ENCODE assay signal across 9 cellular contexts in the genomic region with DNA sequence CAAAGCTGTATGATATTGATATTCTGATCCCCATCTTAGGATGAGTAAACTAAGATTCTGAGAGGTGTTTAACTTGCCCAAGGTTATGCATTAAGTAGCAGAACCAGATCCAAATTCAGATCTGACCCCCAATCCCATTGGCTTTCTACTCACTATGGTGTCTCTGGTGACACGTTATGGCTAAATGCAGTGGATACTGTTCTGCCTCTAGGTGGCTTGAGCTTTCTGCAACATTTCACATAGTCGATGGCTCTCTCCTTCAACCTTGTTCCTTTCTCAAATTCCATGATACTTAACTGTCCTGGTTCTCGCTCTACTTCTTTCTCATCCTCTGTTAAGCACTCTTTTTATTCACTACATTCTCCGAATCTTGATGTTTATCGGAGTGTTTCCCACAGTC. TPM values are rescaled to one million over a fixed set of nuclear protein-coding genes. Genes with fewer than 3 reads are reported as not detected.
A peak's percentile ranks its signal among the peaks of the same experiment; 100 is the strongest.
DNase-seq lines count a peak whose midpoint lies in the region; ATAC-seq and TF ChIP-seq lines count a peak whose summit lies in the region.
"Had no signal": no experiment of that assay in that cellular context is flagged by ENCODE, and none has a peak within 500 bp of the region (broad histone marks: within the 10 kb centered on the region; RNA-seq: fewer than 3 reads in every experiment).

No MANE protein-coding gene starts in this region.

- H3K9me3 Mint-ChIP-seq in GM23338 = no peaks in the 10 kb centered on the region
- H3K9me3 Mint-ChIP-seq: nephron had no signal

- H3K27ac Mint-ChIP-seq in GM23338 = no peak overlapping the region
- H3K27ac Mint-ChIP-seq: nephron had no signal

- no peaks in the 10 kb centered on the region for H3F3A ChIP-seq in GM23338 (replicated peaks; ENCODE audit: low read depth)

- H3K27me3 ChIP-seq in DND-41 (ENCODE audit: insufficient read depth, low read length, poor library complexity) (peaks cover 8% of the 10 kb centered on the region), GM23338 (ENCODE audit: insufficient read depth) (no peaks in the 10 kb centered on the region), kidney epithelial cell (ENCODE audit: control insufficient read depth, insufficient read depth, low read length) (no peaks in the 10 kb centered on the region), HAP-1 (ENCODE audit: low read depth) (peaks cover 13% of the 10 kb centered on the region)

- H3K36me3 ChIP-seq in DND-41 (ENCODE audit: insufficient read depth, low read length) (no peaks in the 10 kb centered on the region), GM23338 (ENCODE audit: insufficient read depth) (no peaks in the 10 kb centered on the region), kidney epithelial cell (ENCODE audit: control insufficient read depth, insufficient read depth, low read length) (no peaks in the 10 kb centered on the region), HAP-1 (replicated peaks) (no peaks in the 10 kb centered on the region)

- no peak overlapping the region for H3K9ac ChIP-seq in DND-41 (ENCODE audit: low read depth, low read length)

- no peaks in the 10 kb centered on the region for H3K9me2 ChIP-seq in GM23338 (ENCODE audit: insufficient read depth)

- H3K9me3 ChIP-seq in DND-41 (ENCODE audit: insufficient read depth, low read length, severe bottlenecking) = no peaks in the 10 kb centered on the region
- H3K9me3 ChIP-seq in HAP-1 = no peaks in the 10 kb centered on the region

- no peaks in the 10 kb centered on the region for H3K4me1 Mint-ChIP-seq in GM23338

- H3K4me3 Mint-ChIP-seq in GM23338 = no peak overlapping the region
- H3K4me3 Mint-ChIP-seq: nephron had no signal

- no peaks in the 10 kb centered on the region for H3K36me3 Mint-ChIP-seq in GM23338 (ENCODE audit: low read depth)

- H3K27me3 Mint-ChIP-seq in GM23338 (ENCODE audit: insufficient read depth, low read depth, poor library complexity) = peaks cover 5% of the 10 kb centered on the region

- H3K4me3 ChIP-seq in DND-41 (ENCODE audit: low read depth in 1 of 2, low read length in 2 of 2) = no peak overlapping the region
- no peak overlapping the region for H3K4me3 ChIP-seq in GM23338
- no peak overlapping the region for H3K4me3 ChIP-seq in kidney epithelial cell (ENCODE audit: low read depth, low read length)
- no peak overlapping the region for H3K4me3 ChIP-seq in HAP-1

- H3K27ac ChIP-seq in DND-41 (ENCODE audit: low read length) (no peak overlapping the region), GM23338 (ENCODE audit: low read depth) (no peak overlapping the region)

- peak; percentile 44 for TF ChIP-seq CTCF in DND-41 (IDR thresholded peaks at IDR 0.05; ENCODE audit: borderline replicate concordance, extremely low read depth, low read length, poor library complexity, severe bottlenecking)
- TF ChIP-seq CTCF in GM23338 (conservative IDR thresholded peaks at IDR 0.05; ENCODE audit: low read depth in 2 of 2) = peak; percentile 63 to 76
- TF ChIP-seq CTCF in kidney epithelial cell (IDR thresholded peaks at IDR 0.05; ENCODE audit: insufficient read depth, low read length, poor library complexity, severe bottlenecking) = peak; percentile 24

- H3K79me2 ChIP-seq in DND-41 (ENCODE audit: insufficient read depth, low read length) (no peaks in the 10 kb centered on the region), GM23338 (replicated peaks; ENCODE audit: insufficient read depth) (no peaks in the 10 kb centered on the region)

- DNase-seq in DND-41 (no peak), GM23338 (ENCODE audit: low spot score) (peak; percentile 74), SK-MEL-5 (ENCODE audit: low read depth, low spot score) (peak; percentile 60), kidney epithelial cell (ENCODE audit: low read depth) (no peak), HAP-1 (ENCODE audit: low spot score in 2 of 2) (no peak), sciatic nerve (ENCODE audit: low spot score) (no peak)
- no peak for DNase-seq in activated effector memory CD4-positive, alpha-beta T cell treated with anti-CD3 and anti-CD28 coated beads, Interleukin-2, amount 50 U/mL, for 16 hours

- no peak overlapping the region for H2AFZ ChIP-seq in DND-41 (ENCODE audit: low read depth, low read length)
- H2AFZ ChIP-seq in GM23338 = no peak overlapping the region

- no peaks in the 10 kb centered on the region for H3K4me1 ChIP-seq in DND-41 (ENCODE audit: insufficient read depth, low read length)
- H3K4me1 ChIP-seq in GM23338 (ENCODE audit: insufficient read depth) = no peaks in the 10 kb centered on the region
- no peaks in the 10 kb centered on the region for H3K4me1 ChIP-seq in HAP-1

- in situ Hi-C loops in SK-MEL-5 (cut with HindIII; ENCODE audit: low pct_unique_long_range_greater_than_20kb, low sequenced_read_pairs) (no loop called here), HAP-1 (cut with MboI; ENCODE audit: low sequenced_read_pairs) (loop anchor here (10.0 to 25.0 kb wide), 2 partner anchors 83 to 634 kb away; no protein-coding TSS in a partner anchor)

- intact Hi-C loops in sciatic nerve (cut with DNase I) = loop anchor here (2.0 kb wide), 1 partner anchor 77 kb away; no protein-coding TSS in a partner anchor

- no peak overlapping the region for H3K4me2 ChIP-seq in DND-41 (ENCODE audit: insufficient read depth, low read length)
- H3K4me2 ChIP-seq in GM23338 = no peak overlapping the region

- H4K20me1 ChIP-seq in DND-41 (ENCODE audit: insufficient read depth, low read length) (no peaks in the 10 kb centered on the region), GM23338 (replicated peaks; ENCODE audit: insufficient read depth) (no peaks in the 10 kb centered on the region)

- ATAC-seq in DND-41 (ENCODE audit: insufficient read depth, low read depth) (0 out of 3 replicates have a peak, but pooled peaks have one; percentile 50), GM23338 (peak; percentile 90), GM21390 (IDR thresholded peaks at IDR 0.05; ENCODE audit: unreplicated experiment) (no peak), sciatic nerve (no peak)

TF ChIP-seq in GM23338, 12 proteins besides CTCF, POLR2A, EP300 and RAD21 (continues in another document):
- TF ChIP-seq ZNF331 (CRISPR knock-in tag; IDR thresholded peaks at IDR 0.05; ENCODE audit: low read depth) (no peak), JUNB (IDR thresholded peaks at IDR 0.05; ENCODE audit: unreplicated experiment) (no peak), EZH2phosphoT487 (IDR thresholded peaks at IDR 0.05; ENCODE audit: unreplicated experiment) (no peak), NANOG (IDR thresholded peaks at IDR 0.05; ENCODE audit: borderline replicate concordance) (no peak)

RNA-seq across cellular contexts. Expression of a gene that starts 9.4 kb away (rescaled TPM):
- not detected in 2 replicates for total RNA-seq in GM23338 (2014; rRNA removed; shearing (Covaris generic))
- not detected in 2 replicates for polyA plus RNA-seq in GM23338 (2016; fragmentation: Nextera tagmentation; extraction: Ambion mirVana)
- not detected in 2 replicates for total RNA-seq in SK-MEL-5 (2014; rRNA removed; shearing (Covaris generic))
- polyA plus RNA-seq in SK-MEL-5 (2015; cell fraction: cytosol; rRNA removed) = not detected in 2 replicates
- not detected in 2 replicates for polyA plus RNA-seq in SK-MEL-5 (2015; cell fraction: nucleus; rRNA removed)
- total RNA-seq in kidney epithelial cell = not detected in 2 replicates
- not detected for total RNA-seq in sciatic nerve

RNA-seq across cellular contexts. Expression of a gene that starts 22.0 kb away (rescaled TPM):
- total RNA-seq in GM23338 (2014; rRNA removed; shearing (Covaris generic)) = 6.5 and 7.4 TPM in 2 replicates
- polyA plus RNA-seq in GM23338 (2016; fragmentation: Nextera tagmentation; extraction: Ambion mirVana) = 2.3 and 2.4 TPM in 2 replicates
- 0.58 and 0.67 TPM in 2 replicates for total RNA-seq in SK-MEL-5 (2014; rRNA removed; shearing (Covaris generic))
- 0.46 and 1.2 TPM in 2 replicates for polyA plus RNA-seq in SK-MEL-5 (2015; cell fraction: cytosol; rRNA removed)
- polyA plus RNA-seq in SK-MEL-5 (2015; cell fraction: nucleus; rRNA removed) = 0.63 and 0.84 TPM in 2 replicates
- total RNA-seq in kidney epithelial cell = 12.3 and 13.4 TPM in 2 replicates
- total RNA-seq in sciatic nerve = 7.2 TPM

RNA-seq across cellular contexts. Expression of a gene that starts 27.9 kb away (rescaled TPM):
- total RNA-seq in GM23338 (2014; rRNA removed; shearing (Covaris generic)) = 16.0 and 16.6 TPM in 2 replicates
- 30.4 and 35.2 TPM in 2 replicates for polyA plus RNA-seq in GM23338 (2016; fragmentation: Nextera tagmentation; extraction: Ambion mirVana)
- 19.7 and 22.1 TPM in 2 replicates for total RNA-seq in SK-MEL-5 (2014; rRNA removed; shearing (Covaris generic))
- 7.5 and 11.2 TPM in 2 replicates for polyA plus RNA-seq in SK-MEL-5 (2015; cell fraction: cytosol; rRNA removed)
- 80.2 and 119 TPM in 2 replicates for polyA plus RNA-seq in SK-MEL-5 (2015; cell fraction: nucleus; rRNA removed)
- total RNA-seq in kidney epithelial cell (7.5 and 16.7 TPM in 2 replicates), sciatic nerve (14.1 TPM)

RNA-seq across cellular contexts. Expression of a gene that starts 28.0 kb away (rescaled TPM):
- total RNA-seq in GM23338 (2014; rRNA removed; shearing (Covaris generic)) = 36.5 and 38.5 TPM in 2 replicates
- polyA plus RNA-seq in GM23338 (2016; fragmentation: Nextera tagmentation; extraction: Ambion mirVana) = 17.3 and 23.3 TPM in 2 replicates
- 16.0 and 18.4 TPM in 2 replicates for total RNA-seq in SK-MEL-5 (2014; rRNA removed; shearing (Covaris generic))
- polyA plus RNA-seq in SK-MEL-5 (2015; cell fraction: cytosol; rRNA removed) = 9.5 and 12.9 TPM in 2 replicates
- polyA plus RNA-seq in SK-MEL-5 (2015; cell fraction: nucleus; rRNA removed) = 40.4 and 53.9 TPM in 2 replicates
- 7.0 and 8.1 TPM in 2 replicates for total RNA-seq in kidney epithelial cell
- 30.7 TPM for total RNA-seq in sciatic nerve

RNA-seq across cellular contexts. Expression of a gene that starts 45.5 kb away (rescaled TPM):
- 0.23 and 0.66 TPM in 2 replicates for total RNA-seq in GM23338 (2014; rRNA removed; shearing (Covaris generic))
- polyA plus RNA-seq in GM23338 (2016; fragmentation: Nextera tagmentation; extraction: Ambion mirVana) = 0.23 and 0.33 TPM in 2 replicates
- total RNA-seq in SK-MEL-5 (2014; rRNA removed; shearing (Covaris generic)) = 0.16 TPM in 1 of 2 replicates, not detected in the other
- polyA plus RNA-seq in SK-MEL-5 (2015; cell fraction: cytosol; rRNA removed) = 0.14 TPM in 2 replicates
- polyA plus RNA-seq in SK-MEL-5 (2015; cell fraction: nucleus; rRNA removed) = not detected in 2 replicates
- total RNA-seq in kidney epithelial cell = 1.8 and 3.7 TPM in 2 replicates
- 7.8 TPM for total RNA-seq in sciatic nerve

Comparison
In these comparisons a context has a peak if more than half of its experiments do, and no peak if none do; other contexts are left out.
1. ATAC-seq: peak in DND-41 (single experiment) and GM23338 (single experiment); none in GM21390 (single experiment) and sciatic nerve (single experiment).
2. DNase-seq: peak in GM23338 (single experiment) and SK-MEL-5 (single experiment); none in DND-41 (single experiment), kidney epithelial cell (single experiment), HAP-1 (0 of 2), sciatic nerve (single experiment) and activated effector memory CD4-positive, alpha-beta T cell treated with anti-CD3 and anti-CD28 coated beads, Interleukin-2, amount 50 U/mL, for 16 hours (single experiment).
3. Peak in every context shown above with its lines, with median percentiles within 50 percentile points of each other: CTCF ChIP-seq.